ENCODE assay signal across 16 cellular contexts in genomic region chr2:199509401-199509800, GRCh38. TPM values are rescaled to one million over a fixed set of nuclear protein-coding genes. Genes with fewer than 3 reads are reported as not detected.
A peak's percentile ranks its signal among the peaks of the same experiment; 100 is the strongest.
DNase-seq lines count a peak whose midpoint lies in the region; ATAC-seq and TF ChIP-seq lines count a peak whose summit lies in the region.
"Had no signal": no experiment of that assay in that cellular context is flagged by ENCODE, and none has a peak within 500 bp of the region (broad histone marks: within the 10 kb centered on the region; RNA-seq: fewer than 3 reads in every experiment).

No MANE protein-coding gene starts in this region.

- no peak overlapping the region for H3K4me3 ChIP-seq in mesenchymal stem cell (ENCODE audit: insufficient read depth in 1 of 2, low read depth in 1 of 2, low read length in 2 of 2)

- H3K36me3 Mint-ChIP-seq in nephron progenitor cell (ENCODE audit: low read depth): no peaks in the 10 kb centered on the region

- H3K4me2 ChIP-seq in mesenchymal stem cell (ENCODE audit: low read length, poor library complexity, severe bottlenecking): no peak overlapping the region

- H2AK5ac ChIP-seq in mesenchymal stem cell (ENCODE audit: low read length, severe bottlenecking): no peak overlapping the region

- H2BK12ac ChIP-seq in mesenchymal stem cell (ENCODE audit: low read length in 2 of 2): no peak overlapping the region

- H3K9me3 Mint-ChIP-seq in nephron progenitor cell: no peaks in the 10 kb centered on the region
- H3K9me3 Mint-ChIP-seq: activated CD8-positive, alpha-beta T cell treated with anti-CD3 and anti-CD28 coated beads for 36 hours; activated T-helper 2 cell treated with anti-CD3 and anti-CD28 coated beads, Interferon-gamma antibody, Interleukin-2, Interleukin-4, amounts not matched to agents 10 μg/mL and 5 μg/mL and 100 μg/mL, durations not matched to agents 14 hours and 24 hours and 36 hours; stimulated activated naive CD8-positive, alpha-beta T cell treated with anti-CD3 and anti-CD28 coated beads, Interleukin-15, Interleukin-2, amounts not matched to agents 100 ng/mL and 50 ng/mL, for 24 hours had no signal

- H3K36me3 ChIP-seq in mesenchymal stem cell (ENCODE audit: control insufficient read depth in 1 of 2, insufficient read depth in 2 of 2, low read depth in 1 of 2, low read length in 2 of 2): no peaks in the 10 kb centered on the region
- H3K36me3 ChIP-seq: neutrophil had no signal

- no peak overlapping the region for H2BK120ac ChIP-seq in mesenchymal stem cell (ENCODE audit: low read depth, low read length)

- DNase-seq in nephron progenitor cell (no peak), mesenchymal stem cell (no peak), Kasumi-1 (lab: John Stamatoyannopoulos, UW) (no peak)
- DNase-seq: activated CD8-positive, alpha-beta T cell treated with anti-CD3 and anti-CD28 coated beads for 36 hours; aorta; cortex of kidney; DMS 273 treated with DMSO at 0.1 percent for 48 hours; NCI-H2081 treated with DMSO at 0.1 percent for 48 hours had no signal

- no peak overlapping the region for H3K14ac ChIP-seq in mesenchymal stem cell (ENCODE audit: low read length in 2 of 2)

- H3K18ac ChIP-seq in mesenchymal stem cell (ENCODE audit: low read depth in 1 of 2, low read length in 2 of 2): no peak overlapping the region

- no peak overlapping the region for H3K27ac ChIP-seq in mesenchymal stem cell (ENCODE audit: low read length, poor library complexity, severe bottlenecking)
- H3K27ac ChIP-seq: neutrophil had no signal

- no peaks in the 10 kb centered on the region for H3K27me3 ChIP-seq in mesenchymal stem cell (ENCODE audit: control insufficient read depth in 1 of 2, insufficient read depth in 1 of 2, low read length in 2 of 2)
- H3K27me3 ChIP-seq: neutrophil had no signal

- peaks cover 5% of the 10 kb centered on the region for H3K4me1 Mint-ChIP-seq in nephron progenitor cell

- H2AFZ ChIP-seq in mesenchymal stem cell (ENCODE audit: low read depth, low read length): no peak overlapping the region

- no peak overlapping the region for H4K91ac ChIP-seq in mesenchymal stem cell (ENCODE audit: low read length)

- 62% methylated on average over 1 of the region's 1 CpG for WGBS in mesenchymal stem cell

- H3K9ac ChIP-seq in mesenchymal stem cell (ENCODE audit: low read length): no peak overlapping the region

- no peak overlapping the region for H3K4me3 Mint-ChIP-seq in nephron progenitor cell
- H3K4me3 Mint-ChIP-seq: activated CD8-positive, alpha-beta T cell treated with anti-CD3 and anti-CD28 coated beads for 36 hours; stimulated activated naive CD8-positive, alpha-beta T cell treated with anti-CD3 and anti-CD28 coated beads, Interleukin-15, Interleukin-2, amounts not matched to agents 100 ng/mL and 50 ng/mL, for 24 hours had no signal

- no peak overlapping the region for H4K8ac ChIP-seq in mesenchymal stem cell (ENCODE audit: low read length)

- ATAC-seq in GM18868 (IDR thresholded peaks at IDR 0.05; ENCODE audit: unreplicated experiment) (peak; percentile 57), GM21528 (IDR thresholded peaks at IDR 0.05; ENCODE audit: low FRiP score, unreplicated experiment) (peak; percentile 73), HG02981 (IDR thresholded peaks at IDR 0.05; ENCODE audit: unreplicated experiment) (peak; percentile 92), HG03469 (IDR thresholded peaks at IDR 0.05; ENCODE audit: unreplicated experiment) (peak; percentile 84), SK-N-SH treated with all-trans-retinoic acid at 6 μM for 48 hours (no peak)
- ATAC-seq: activated CD8-positive, alpha-beta T cell treated with anti-CD3 and anti-CD28 coated beads for 36 hours had no signal

- peaks cover 7% of the 10 kb centered on the region for H3K27me3 Mint-ChIP-seq in nephron progenitor cell (ENCODE audit: low read depth, poor library complexity)

- no peaks in the 10 kb centered on the region for H3K9me3 ChIP-seq in mesenchymal stem cell (ENCODE audit: control insufficient read depth, low read length)
- H3K9me3 ChIP-seq: neutrophil had no signal

- H2BK5ac ChIP-seq in mesenchymal stem cell (ENCODE audit: low read depth, low read length, poor library complexity, severe bottlenecking): no peak overlapping the region

- TF ChIP-seq CTCF in nephron progenitor cell (IDR thresholded peaks at IDR 0.05): no peak

- H3K27ac Mint-ChIP-seq in nephron progenitor cell: no peak overlapping the region
- H3K27ac Mint-ChIP-seq: activated CD8-positive, alpha-beta T cell treated with anti-CD3 and anti-CD28 coated beads for 36 hours; activated T-helper 2 cell treated with anti-CD3 and anti-CD28 coated beads, Interferon-gamma antibody, Interleukin-2, Interleukin-4, amounts not matched to agents 10 μg/mL and 5 μg/mL and 100 μg/mL, durations not matched to agents 14 hours and 24 hours and 36 hours; stimulated activated naive CD8-positive, alpha-beta T cell treated with anti-CD3 and anti-CD28 coated beads, Interleukin-15, Interleukin-2, amounts not matched to agents 100 ng/mL and 50 ng/mL, for 24 hours had no signal

- no peak overlapping the region for H3K23ac ChIP-seq in mesenchymal stem cell (ENCODE audit: low read length in 2 of 2)

- H2BK15ac ChIP-seq in mesenchymal stem cell (ENCODE audit: low read depth, poor library complexity, severe bottlenecking): no peak overlapping the region

- no peaks in the 10 kb centered on the region for H3K79me1 ChIP-seq in mesenchymal stem cell (replicated peaks; ENCODE audit: low read length, poor library complexity, severe bottlenecking)

- no peak overlapping the region for H3K4ac ChIP-seq in mesenchymal stem cell (ENCODE audit: low read depth in 1 of 2, low read length in 2 of 2)

- H3K4me1 ChIP-seq in mesenchymal stem cell (ENCODE audit: control insufficient read depth, insufficient read depth, low read depth, low read length): no peaks in the 10 kb centered on the region

TF ChIP-seq in SK-N-SH treated with all-trans-retinoic acid at 6 μM for 48 hours, 23 proteins besides CTCF, POLR2A, EP300 and RAD21:
- TF ChIP-seq ESRRG (CRISPR knock-in tag; IDR thresholded peaks at IDR 0.05) (no peak), ZNF565 (CRISPR knock-in tag; conservative IDR thresholded peaks at IDR 0.05; ENCODE audit: low read depth) (no peak), ISL1 (CRISPR knock-in tag; IDR thresholded peaks at IDR 0.05) (no peak), ZC3H10 (CRISPR knock-in tag; IDR thresholded peaks at IDR 0.05) (no peak), GLIS3 (CRISPR knock-in tag; IDR thresholded peaks at IDR 0.05) (no peak), ZNF8 (CRISPR knock-in tag; IDR thresholded peaks at IDR 0.05) (no peak), CSRNP3 (CRISPR knock-in tag; IDR thresholded peaks at IDR 0.05) (no peak)

RNA-seq across cellular contexts. Expression of gene SATB2, which starts 51.7 kb away (rescaled TPM):
- 2.6 TPM for polyA plus RNA-seq in mesenchymal stem cell (2013, experiment 1 of 2)
- polyA plus RNA-seq in mesenchymal stem cell (2013, experiment 2 of 2): 2.3 TPM
